In genomic region chr11:93528757-93529639, GRCh38 we compare ENCODE assay signal across 10 cellular contexts. TPM values are rescaled to one million over a fixed set of nuclear protein-coding genes. Genes with fewer than 3 reads are reported as not detected.
DNase-seq lines count a peak whose midpoint lies in the region; ATAC-seq, FAIRE-seq and TF ChIP-seq lines count a peak whose summit lies in the region.
"Had no signal": no experiment of that assay in that cellular context is flagged by ENCODE, and none has a peak within 500 bp of the region (broad histone marks: within the 10 kb centered on the region; RNA-seq: fewer than 3 reads in every experiment).

No MANE protein-coding gene starts in this region.

- peak overlapping the region; percentile 61 for H3K4me2 ChIP-seq in GM12878 (ENCODE audit: control insufficient read depth, insufficient read depth)
- H3K4me2 ChIP-seq in mesenchymal stem cell (ENCODE audit: low read length, poor library complexity, severe bottlenecking), result no peak overlapping the region

- no peak for TF ChIP-seq EP300 in GM12878 (IDR thresholded peaks at IDR 0.05; ENCODE audit: borderline replicate concordance in 1 of 2, control insufficient read depth in 1 of 2, low read depth in 2 of 2, low read length in 2 of 2)

- no peak for DNase-seq in T-helper 1 cell
- no peak for DNase-seq in GM12878 (ENCODE audit: low read depth, low spot score)
- no peak for DNase-seq in mesenchymal stem cell
- DNase-seq in tibial artery, result no peak
- no peak for DNase-seq in progenitor cell of endocrine pancreas (ENCODE audit: low spot score, unreplicated experiment)
- DNase-seq in ureter (ENCODE audit: low spot score), result no peak
- no peak for DNase-seq in SW 1271 (lab: John Stamatoyannopoulos, UW)

- H3K79me2 ChIP-seq in GM12878 (ENCODE audit: control insufficient read depth, insufficient read depth, low read length), result peaks cover 84% of the 10 kb centered on the region

- no peak overlapping the region for H2AFZ ChIP-seq in GM12878 (ENCODE audit: control insufficient read depth, low read depth, low read length)
- no peak overlapping the region for H2AFZ ChIP-seq in mesenchymal stem cell (ENCODE audit: low read depth, low read length)

- H3K4me1 Mint-ChIP-seq in T-helper 1 cell treated with Interleukin-12 subunit alpha and Interleukin-12 subunit beta and Interleukin-4 antibody, amounts not matched to agents 30 μg/mL and 1 μg/mL, for 36 hours (ENCODE audit: low read depth), result peaks cover 71% of the 10 kb centered on the region
- peaks cover 46% of the 10 kb centered on the region for H3K4me1 Mint-ChIP-seq in progenitor cell of endocrine pancreas (ENCODE audit: low read depth)

- no peaks in the 10 kb centered on the region for H3K27me3 Mint-ChIP-seq in T-helper 1 cell treated with Interleukin-12 subunit alpha and Interleukin-12 subunit beta and Interleukin-4 antibody, amounts not matched to agents 30 μg/mL and 1 μg/mL, for 36 hours (ENCODE audit: low read depth)
- no peaks in the 10 kb centered on the region for H3K27me3 Mint-ChIP-seq in progenitor cell of endocrine pancreas
- H3K27me3 Mint-ChIP-seq: memory B cell had no signal

- intact Hi-C loops in GM12878 (cut with micrococcal nuclease; ENCODE audit: unreplicated experiment), result loop anchor here (10.0 kb wide), 1 partner anchor 1726 kb away; no protein-coding TSS in a partner anchor
- intact Hi-C loops in tibial artery (cut with DNase I; ENCODE audit: low total_unique reads), result no loop called here

- WGBS in GM12878 (ENCODE audit: insufficient coverage, insufficient replicate concordance, low lambda C conversion rate, missing lambda C conversion rate), result 75% methylated on average over 10 of the region's 10 CpGs
- WGBS in mesenchymal stem cell, result 84% methylated on average over 9 of the region's 10 CpGs

- H3K4me3 ChIP-seq in GM12878, result peak overlapping the region; percentile 35; the same call in 1 of the 2 replicates
- no peak overlapping the region for H3K4me3 ChIP-seq in mesenchymal stem cell (ENCODE audit: insufficient read depth in 1 of 2, low read depth in 1 of 2, low read length in 2 of 2)
- H3K4me3 ChIP-seq in tibial artery, result no peak overlapping the region

- no peak overlapping the region for H3K4me3 Mint-ChIP-seq in T-helper 1 cell treated with Interleukin-12 subunit alpha and Interleukin-12 subunit beta and Interleukin-4 antibody, amounts not matched to agents 30 μg/mL and 1 μg/mL, for 36 hours
- H3K4me3 Mint-ChIP-seq in progenitor cell of endocrine pancreas (ENCODE audit: low read depth), result no peak overlapping the region
- H3K4me3 Mint-ChIP-seq: memory B cell had no signal

- RAD21 ChIA-PET in GM12878 (lab: Charles Lee; ENCODE audit: unreplicated experiment), result interaction anchor here (2.9 to 15.4 kb wide), 3 partner anchors 2 to 17 kb away, joined by 13 to 299 read pairs (median 299); partner anchors contain the start of gene SMCO4

- peak overlapping the region; percentile 68 for H2AK5ac ChIP-seq in mesenchymal stem cell (ENCODE audit: low read length, severe bottlenecking)

- no peaks in the 10 kb centered on the region for H4K20me1 ChIP-seq in GM12878 (ENCODE audit: control insufficient read depth, insufficient read depth)

- H3K23ac ChIP-seq in mesenchymal stem cell (ENCODE audit: low read length in 2 of 2), result peak overlapping the region in 1 of 2 experiments; percentile 67

- SMC1A ChIA-PET in GM12878 (lab: Charles Lee; ENCODE audit: uncharacterized antibody, unreplicated experiment), result interaction anchor here (6.5 to 20.1 kb wide), 2 partner anchors 12 to 16 kb away, joined by 95 to 256 read pairs; partner anchors contain the start of gene SMCO4

- no peaks in the 10 kb centered on the region for H3K9me3 Mint-ChIP-seq in T-helper 1 cell treated with Interleukin-12 subunit alpha and Interleukin-12 subunit beta and Interleukin-4 antibody, amounts not matched to agents 30 μg/mL and 1 μg/mL, for 36 hours
- no peaks in the 10 kb centered on the region for H3K9me3 Mint-ChIP-seq in progenitor cell of endocrine pancreas (ENCODE audit: low read depth)
- H3K9me3 Mint-ChIP-seq: memory B cell had no signal

- no peaks in the 10 kb centered on the region for H3K27me3 ChIP-seq in GM12878 (replicated peaks in 1 of 2; ENCODE audit: control insufficient read depth in 2 of 2, insufficient read depth in 2 of 2, low read length in 1 of 2)
- H3K27me3 ChIP-seq in mesenchymal stem cell (ENCODE audit: control insufficient read depth in 1 of 2, insufficient read depth in 1 of 2, low read length in 2 of 2), result no peaks in the 10 kb centered on the region
- H3K27me3 ChIP-seq in tibial artery, result no peaks in the 10 kb centered on the region

- no peak overlapping the region for H3K14ac ChIP-seq in mesenchymal stem cell (ENCODE audit: low read length in 2 of 2)

- POLR2A ChIA-PET in GM12878 (lab: Charles Lee), result interaction anchor here (1.4 to 12.8 kb wide), 3 partner anchors 8 to 21 kb away, joined by 3 to 191 read pairs (median 95); partner anchors contain the start of gene SMCO4

- no peak for TF ChIP-seq RAD21 in GM12878 (IDR thresholded peaks at IDR 0.05; ENCODE audit: insufficient read depth, low read depth, low read length)

- H3K27ac ChIP-seq in GM12878 (ENCODE audit: control insufficient read depth, insufficient read depth) (peak overlapping the region; percentile 59), mesenchymal stem cell (ENCODE audit: low read length, poor library complexity, severe bottlenecking) (peak overlapping the region; percentile 56), tibial artery (peak overlapping the region; percentile 70 to 75)

- no peak overlapping the region for H3K4ac ChIP-seq in mesenchymal stem cell (ENCODE audit: low read depth in 1 of 2, low read length in 2 of 2)

- no peak overlapping the region for H2BK12ac ChIP-seq in mesenchymal stem cell (ENCODE audit: low read length in 2 of 2)

- H3K27ac Mint-ChIP-seq in T-helper 1 cell treated with Interleukin-12 subunit alpha and Interleukin-12 subunit beta and Interleukin-4 antibody, amounts not matched to agents 30 μg/mL and 1 μg/mL, for 36 hours, result peak overlapping the region; percentile 43
- no peak overlapping the region for H3K27ac Mint-ChIP-seq in progenitor cell of endocrine pancreas
- H3K27ac Mint-ChIP-seq: memory B cell had no signal

- no peak overlapping the region for H2BK15ac ChIP-seq in mesenchymal stem cell (ENCODE audit: low read depth, poor library complexity, severe bottlenecking)

- no peak overlapping the region for H4K8ac ChIP-seq in mesenchymal stem cell (ENCODE audit: low read length)

- H3K9me3 ChIP-seq in GM12878 (replicated peaks; ENCODE audit: control insufficient read depth, insufficient read depth, low read length), result no peaks in the 10 kb centered on the region
- no peaks in the 10 kb centered on the region for H3K9me3 ChIP-seq in mesenchymal stem cell (ENCODE audit: control insufficient read depth, low read length)
- H3K9me3 ChIP-seq in tibial artery, result no peaks in the 10 kb centered on the region

- in situ Hi-C loops in GM12878 (cut with MboI), result no loop called here

- ATAC-seq in GM12878, result no peak

- H2BK5ac ChIP-seq in mesenchymal stem cell (ENCODE audit: low read depth, low read length, poor library complexity, severe bottlenecking), result no peak overlapping the region

- H4K91ac ChIP-seq in mesenchymal stem cell (ENCODE audit: low read length), result no peak overlapping the region

- CTCF ChIA-PET in GM12878 (lab: Yijun Ruan, JAX), result interaction anchor here (0.8 to 2.3 kb wide), 2 partner anchors 10 to 13 kb away, joined by 3 to 9 read pairs; no protein-coding TSS in a partner anchor

- TF ChIP-seq CTCF in GM12878 (IDR thresholded peaks at IDR 0.05 in 2 of 3, conservative IDR thresholded peaks at IDR 0.05 in 1 of 3; ENCODE audit: control insufficient read depth in 2 of 3, extremely low read depth in 1 of 3, insufficient read depth in 1 of 3, low read depth in 3 of 3, low read length in 3 of 3), result no peak
- no peak for TF ChIP-seq CTCF in tibial artery (IDR thresholded peaks at IDR 0.05)
- TF ChIP-seq CTCF in progenitor cell of endocrine pancreas (IDR thresholded peaks at IDR 0.05; ENCODE audit: unreplicated experiment), result no peak

- FAIRE-seq in GM12878 (lab: Jason Lieb, UNC), result no peak
- FAIRE-seq: colon had no signal

- peaks cover 7% of the 10 kb centered on the region for H3K36me3 Mint-ChIP-seq in T-helper 1 cell treated with Interleukin-12 subunit alpha and Interleukin-12 subunit beta and Interleukin-4 antibody, amounts not matched to agents 30 μg/mL and 1 μg/mL, for 36 hours (ENCODE audit: low read depth)
- H3K36me3 Mint-ChIP-seq in progenitor cell of endocrine pancreas (ENCODE audit: insufficient read depth), result no peaks in the 10 kb centered on the region
- H3K36me3 Mint-ChIP-seq: memory B cell had no signal

- no peaks in the 10 kb centered on the region for H3K36me3 ChIP-seq in GM12878 (ENCODE audit: control insufficient read depth in 2 of 2, insufficient read depth in 2 of 2, low read length in 1 of 2)
- H3K36me3 ChIP-seq in mesenchymal stem cell (ENCODE audit: control insufficient read depth in 1 of 2, insufficient read depth in 2 of 2, low read depth in 1 of 2, low read length in 2 of 2), result no peaks in the 10 kb centered on the region
- H3K36me3 ChIP-seq in tibial artery, result no peaks in the 10 kb centered on the region

- H3K9ac ChIP-seq in GM12878 (ENCODE audit: control insufficient read depth, insufficient read depth, low read length), result peak overlapping the region; percentile 30; the same call in 1 of the 2 replicates
- peak overlapping the region; percentile 42 for H3K9ac ChIP-seq in mesenchymal stem cell (ENCODE audit: low read length)

- H3K4me1 ChIP-seq in GM12878 (ENCODE audit: control insufficient read depth, insufficient read depth, low read length), result peaks cover 73% of the 10 kb centered on the region
- H3K4me1 ChIP-seq in mesenchymal stem cell (ENCODE audit: control insufficient read depth, insufficient read depth, low read depth, low read length), result peaks cover 27% of the 10 kb centered on the region
- peaks cover 0 to 52% (median 34%) of the 10 kb centered on the region in 4 donors for H3K4me1 ChIP-seq in tibial artery

- peak overlapping the region in 1 of 2 experiments; percentile 28 for H3K18ac ChIP-seq in mesenchymal stem cell (ENCODE audit: low read depth in 1 of 2, low read length in 2 of 2)

- H3K79me1 ChIP-seq in mesenchymal stem cell (replicated peaks; ENCODE audit: low read length, poor library complexity, severe bottlenecking), result peaks cover 47% of the 10 kb centered on the region

- no peak for TF ChIP-seq POLR2A in GM12878 (IDR thresholded peaks at IDR 0.05; ENCODE audit: low read depth, low read length)

- H2BK120ac ChIP-seq in mesenchymal stem cell (ENCODE audit: low read depth, low read length), result no peak overlapping the region

- BruUV-seq in GM12878 (replicated peaks; lab: Mats Ljungman, UMichigan), result no TSS peak

RNA-seq across cellular contexts. Expression of gene SMCO4, which starts 14.2 kb away (rescaled TPM):
- total RNA-seq in GM12878 (2013; cell fraction: nucleolus; rRNA removed), result 20.0 and 25.0 TPM in 2 replicates
- 27.9 and 29.6 TPM in 2 replicates for total RNA-seq in GM12878 (2014; rRNA removed)
- 23.6 and 24.4 TPM in 2 replicates for total RNA-seq in GM12878 (2014; rRNA removed; fragmentation: Illumina TruSeq; extraction: Trizol)
- 24.8 and 26.1 TPM in 2 replicates for total RNA-seq in GM12878 (2021)
- polyA plus RNA-seq in GM12878 (2011; ENCODE audit: low read depth), result 31.0 TPM
- 56.8 and 59.9 TPM in 2 replicates for polyA plus RNA-seq in GM12878 (2011; rRNA removed)
- polyA plus RNA-seq in GM12878 (2011; cell fraction: cytosol; rRNA removed), result 53.5 and 81.3 TPM in 2 replicates
- 42.5 and 56.3 TPM in 2 replicates for polyA plus RNA-seq in GM12878 (2011; cell fraction: nucleus; rRNA removed)
- 44.7 and 48.4 TPM in 2 replicates for polyA plus RNA-seq in GM12878 (2012)
- 18.7 and 25.9 TPM in 2 replicates for polyA plus RNA-seq in GM12878 (2014; fragmentation: Illumina TruSeq; extraction: Trizol)
- 1 to 10 TPM; 3.6 to 8.1 TPM for polyA plus RNA-seq in GM12878 (2014; fragmentation: Nextera tagmentation; extraction: Ambion mirVana)
- 31.4 and 40.3 TPM in 2 replicates for polyA plus RNA-seq in GM12878 (2014; rRNA removed)
- polyA plus RNA-seq in GM12878 (2016; fragmentation: Nextera tagmentation; extraction: Ambion mirVana), result 10 to 100 TPM; 36.4 to 41.8 TPM
- 14.8 and 28.9 TPM in 2 replicates for polyA minus RNA-seq in GM12878 (2011; rRNA and poly(A)+ RNA removed)
- polyA minus RNA-seq in GM12878 (2011; cell fraction: cytosol; rRNA and poly(A)+ RNA removed), result 8.0 and 15.2 TPM in 2 replicates
- 8.9 and 11.4 TPM in 2 replicates for polyA minus RNA-seq in GM12878 (2011; cell fraction: nucleus; rRNA and poly(A)+ RNA removed)
- polyA plus RNA-seq in mesenchymal stem cell (2013, experiment 1 of 2), result 8.1 TPM
- polyA plus RNA-seq in mesenchymal stem cell (2013, experiment 2 of 2), result 10.2 TPM
- total RNA-seq in progenitor cell of endocrine pancreas, result 25.9 and 26.5 TPM in 2 replicates
- total RNA-seq in ureter, result 13.9 TPM
